Comparison of ENCODE assay signal across 19 cellular contexts in the genomic region with DNA sequence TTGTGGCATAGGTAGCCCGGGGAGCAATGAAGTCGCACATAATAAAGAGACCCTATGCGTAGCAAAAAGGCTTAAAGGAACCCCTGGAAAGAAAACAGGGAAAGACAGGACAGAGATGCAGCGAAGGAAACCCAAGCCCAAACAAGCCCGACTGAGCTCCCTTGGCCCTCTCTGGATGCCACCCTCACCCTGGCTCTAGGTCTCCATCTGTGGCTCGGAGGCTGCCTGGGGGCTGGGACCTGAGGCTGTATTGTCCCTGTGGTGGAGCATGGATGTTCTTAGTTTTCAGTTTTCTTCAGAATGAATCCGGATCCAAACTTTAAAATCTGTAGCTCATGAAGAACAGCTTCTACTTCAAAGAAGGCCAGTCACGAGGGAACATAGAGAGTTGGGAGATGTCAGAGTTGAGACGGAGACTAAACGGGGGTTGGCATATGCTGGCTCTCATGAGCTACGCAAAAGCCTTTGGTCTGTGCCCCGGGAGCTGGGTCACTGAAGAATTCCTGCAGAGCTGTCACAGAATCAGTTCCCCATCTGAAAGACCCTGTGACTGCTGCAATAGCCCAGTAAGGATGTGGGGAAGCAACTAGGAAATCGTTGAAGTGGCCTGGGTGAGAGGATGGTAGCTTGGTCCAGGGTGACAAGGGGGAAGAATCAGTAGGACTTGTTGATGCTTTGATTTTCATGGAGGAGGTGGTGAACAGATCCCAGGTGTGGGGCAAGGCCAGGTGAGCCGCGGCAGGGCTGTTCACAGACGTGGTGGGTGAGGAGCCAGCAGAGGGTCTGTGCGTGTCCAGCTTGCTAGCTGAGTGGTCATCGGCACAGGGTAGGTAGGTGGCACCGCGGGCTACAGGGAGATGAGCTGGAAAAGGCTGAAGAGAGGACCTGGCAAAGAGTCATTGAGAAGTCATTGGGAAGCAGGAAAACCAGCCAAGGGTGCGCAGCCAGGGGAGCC. TPM values are rescaled to one million over a fixed set of nuclear protein-coding genes. Genes with fewer than 3 reads are reported as not detected.
DNase-seq lines count a peak whose midpoint lies in the region; ATAC-seq and TF ChIP-seq lines count a peak whose summit lies in the region.
"Had no signal": no experiment of that assay in that cellular context is flagged by ENCODE, and none has a peak within 500 bp of the region (broad histone marks: within the 10 kb centered on the region; RNA-seq: fewer than 3 reads in every experiment).

No MANE protein-coding gene starts in this region.

- H3K27me3 ChIP-seq in left ventricle myocardium inferior (ENCODE audit: low read depth) (no peaks in the 10 kb centered on the region), colonic mucosa (no peaks in the 10 kb centered on the region), neuronal stem cell (ENCODE audit: control insufficient read depth in 3 of 3, insufficient read depth in 3 of 3, low read depth in 1 of 3, low read length in 3 of 3) (no peaks in the 10 kb centered on the region)
- H3K27me3 ChIP-seq: MG63 had no signal

- no peak overlapping the region for H3K4ac ChIP-seq in neuronal stem cell (ENCODE audit: low read length)

- no peak overlapping the region for H3K4me2 ChIP-seq in neuronal stem cell (ENCODE audit: insufficient read depth, low read length, poor library complexity, severe bottlenecking)

- H3K14ac ChIP-seq in neuronal stem cell (ENCODE audit: low read length): peak overlapping the region; percentile 5

- H3K23ac ChIP-seq in neuronal stem cell (ENCODE audit: low read depth, low read length, poor library complexity): no peak overlapping the region

- no peak for ATAC-seq in left cardiac atrium
- no peak for ATAC-seq in GM18498 (IDR thresholded peaks at IDR 0.05; ENCODE audit: unreplicated experiment)
- no peak for ATAC-seq in GM21717 (IDR thresholded peaks at IDR 0.05; ENCODE audit: unreplicated experiment)
- ATAC-seq in HG02623 (IDR thresholded peaks at IDR 0.05; ENCODE audit: unreplicated experiment): no peak
- ATAC-seq: K562 had no signal

- TF ChIP-seq CTCF in left ventricle myocardium inferior (IDR thresholded peaks at IDR 0.05; ENCODE audit: borderline replicate concordance): no peak
- TF ChIP-seq CTCF in colonic mucosa (IDR thresholded peaks at IDR 0.05): no peak

- no peak overlapping the region for H2BK15ac ChIP-seq in neuronal stem cell (ENCODE audit: low read length)

- H3K9me3 ChIP-seq in left ventricle myocardium inferior (replicated peaks) (no peaks in the 10 kb centered on the region), colonic mucosa (no peaks in the 10 kb centered on the region), neuronal stem cell (replicated peaks in 1 of 2; ENCODE audit: control insufficient read depth in 2 of 2, insufficient read depth in 1 of 2, low read depth in 1 of 2, low read length in 2 of 2) (no peaks in the 10 kb centered on the region)
- H3K9me3 ChIP-seq: MG63 had no signal

- intact Hi-C loops in left ventricle myocardium inferior (cut with micrococcal nuclease) (loop anchor here (10.0 kb wide), 1 partner anchor 360 kb away; no protein-coding TSS in a partner anchor), left cardiac atrium (cut with DNase I) (loop anchor here in 1 of 2 donors (5.0 kb wide), 3 partner anchors 37 to 128 kb away; partner anchors contain the start of gene SYNDIG1), colonic mucosa (cut with DNase I) (no loop called here)

- H3K79me1 ChIP-seq in neuronal stem cell (ENCODE audit: low read depth, low read length): no peaks in the 10 kb centered on the region

- H3K18ac ChIP-seq in neuronal stem cell (ENCODE audit: low read length): peak overlapping the region; percentile 61

- peak overlapping the region; percentile 92 for H3K27ac ChIP-seq in left ventricle myocardium inferior (replicated peaks)
- H3K27ac ChIP-seq in colonic mucosa: no peak overlapping the region
- no peak overlapping the region for H3K27ac ChIP-seq in neuronal stem cell (replicated peaks; ENCODE audit: low read length)

- H3K4me3 ChIP-seq in left ventricle myocardium inferior (peak overlapping the region; percentile 34), colonic mucosa (no peak overlapping the region), neuronal stem cell (ENCODE audit: low read length in 2 of 2) (no peak overlapping the region)
- H3K4me3 ChIP-seq: K562, MG63 had no signal

- H2BK120ac ChIP-seq in neuronal stem cell (ENCODE audit: low read depth, low read length): no peak overlapping the region

- no CpG with 5 or more reads among the region's 21 CpGs for WGBS in neuronal stem cell (ENCODE audit: extremely low coverage in 2 of 2, insufficient read length in 2 of 2, insufficient replicate concordance in 1 of 2), 2 donors

- H2BK12ac ChIP-seq in neuronal stem cell (ENCODE audit: low read length): no peak overlapping the region

- H4K91ac ChIP-seq in neuronal stem cell (ENCODE audit: low read depth, low read length, poor library complexity): no peak overlapping the region

- H3K36me3 ChIP-seq in left ventricle myocardium inferior (no peaks in the 10 kb centered on the region), colonic mucosa (no peaks in the 10 kb centered on the region), neuronal stem cell (replicated peaks in 1 of 2; ENCODE audit: control insufficient read depth in 2 of 2, insufficient read depth in 2 of 2, low read length in 2 of 2) (no peaks in the 10 kb centered on the region)
- H3K36me3 ChIP-seq: MG63 had no signal

- H3K4me1 ChIP-seq in left ventricle myocardium inferior: peaks cover 66% of the 10 kb centered on the region
- no peaks in the 10 kb centered on the region for H3K4me1 ChIP-seq in colonic mucosa
- no peaks in the 10 kb centered on the region for H3K4me1 ChIP-seq in neuronal stem cell (ENCODE audit: control insufficient read depth in 2 of 2, insufficient read depth in 1 of 2, low read depth in 1 of 2, low read length in 2 of 2)

- no peak overlapping the region for H2BK5ac ChIP-seq in neuronal stem cell (ENCODE audit: low read length)

- DNase-seq in left ventricle myocardium inferior (no peak), left cardiac atrium (no peak), colonic mucosa (peak; percentile 6), neuronal stem cell (ENCODE audit: low spot score) (no peak)
- DNase-seq: CD4-positive, CD25-positive, alpha-beta regulatory T cell; EL; GF-D8; MG63; NCI-H1048; NCI-H1417 treated with DMSO at 0.1 percent for 48 hours; NCI-H187; NCI-H446; NCI-H526 treated with DMSO at 0.1 percent for 48 hours; OCI-M1 had no signal

- H2AFZ ChIP-seq in neuronal stem cell (ENCODE audit: low read length): no peak overlapping the region

- peak overlapping the region; percentile 13 for H2AK5ac ChIP-seq in neuronal stem cell (ENCODE audit: low read depth, low read length)

- H3K9ac ChIP-seq in colonic mucosa (ENCODE audit: low read depth in 2 of 2, low read length in 2 of 2) (no peak overlapping the region), neuronal stem cell (ENCODE audit: low read depth, low read length, poor library complexity) (no peak overlapping the region)

- H4K8ac ChIP-seq in neuronal stem cell (ENCODE audit: low read depth, low read length): no peak overlapping the region

RNA-seq across cellular contexts. Expression of gene SYNDIG1, which starts 35.2 kb away (rescaled TPM):
- total RNA-seq in left ventricle myocardium inferior (21.4 TPM), left cardiac atrium (10 to 100 TPM; 16.7 to 28.4 TPM), colonic mucosa (under 1 TPM; 0.10 to 0.19 TPM)
- 1.8 TPM for polyA plus RNA-seq in neuronal stem cell (2013, experiment 1 of 2)
- polyA plus RNA-seq in neuronal stem cell (2013, experiment 2 of 2): 1.7 TPM
- total RNA-seq: CD4-positive, CD25-positive, alpha-beta regulatory T cell; K562; SK-MEL-5 had no signal
- polyA plus RNA-seq: CD4-positive, CD25-positive, alpha-beta regulatory T cell; K562 had no signal

Comparison
In these comparisons a context has a peak if more than half of its experiments do, and no peak if none do; other contexts are left out.
1. RNA of gene SYNDIG1, which starts 35.2 kb away (total RNA-seq): 16.7 to 28.4 TPM in left cardiac atrium and 21.4 TPM in left ventricle myocardium inferior (single experiment); 0.10 to 0.19 TPM in colonic mucosa; every median in the first group is over 10 times any median in the second.